12 cellular contexts compared by ENCODE assay signal in genomic region chr1:182229907-182230522, GRCh38.
DNase-seq lines count a peak whose midpoint lies in the region; ATAC-seq and TF ChIP-seq lines count a peak whose summit lies in the region.
"Had no signal": no experiment of that assay in that cellular context is flagged by ENCODE, and none has a peak within 500 bp of the region (broad histone marks: within the 10 kb centered on the region; RNA-seq: fewer than 3 reads in every experiment).

No MANE protein-coding gene starts in this region.

- H3K9me3 ChIP-seq in left ventricle myocardium inferior (replicated peaks) = no peaks in the 10 kb centered on the region
- H3K9me3 ChIP-seq: thoracic aorta had no signal

- H3K4me1 ChIP-seq in left ventricle myocardium inferior = peaks cover 22% of the 10 kb centered on the region

- DNase-seq in Right ventricle myocardium inferior (ENCODE audit: missing footprints) = no peak
- no peak for DNase-seq in left ventricle myocardium inferior
- DNase-seq in NCI-H524 (lab: John Stamatoyannopoulos, UW) = peak; percentile 84 to 89
- peak; percentile 70 for DNase-seq in fibroblast of peridontal ligament (ENCODE audit: extremely low read depth)
- no peak for DNase-seq in type B pancreatic cell (ENCODE audit: extremely low spot score, unreplicated experiment)
- DNase-seq in LoVo (ENCODE audit: low spot score) = no peak
- DNase-seq: activated CD4-positive, CD25-positive, alpha-beta regulatory T cell treated with anti-CD3 and anti-CD28 coated beads, Interleukin-2, amount 50 U/mL, for 72 hours; activated naive CD4-positive, alpha-beta T cell treated with anti-CD3 and anti-CD28 coated beads, Interleukin-2, amount 50 U/mL, for 16 hours; IMR-90 had no signal

- peaks cover 10% of the 10 kb centered on the region for H3K9me3 Mint-ChIP-seq in type B pancreatic cell

- ATAC-seq in Right ventricle myocardium inferior (peak; percentile 84), GM19324 (IDR thresholded peaks at IDR 0.05; ENCODE audit: low FRiP score, unreplicated experiment) (no peak), GM18505 (IDR thresholded peaks at IDR 0.05; ENCODE audit: unreplicated experiment) (no peak)

- H3K27me3 ChIP-seq in left ventricle myocardium inferior (ENCODE audit: low read depth) = no peaks in the 10 kb centered on the region

- intact Hi-C loops in Right ventricle myocardium inferior (cut with DNase I) = no loop called here
- intact Hi-C loops in left ventricle myocardium inferior (cut with micrococcal nuclease) = no loop called here

- TF ChIP-seq POLR2A in GM18505 (IDR thresholded peaks at IDR 0.05; ENCODE audit: borderline replicate concordance, extremely low read depth, insufficient read depth, insufficient read length) = no peak

- H3K4me1 Mint-ChIP-seq in type B pancreatic cell (ENCODE audit: unreplicated experiment) = peaks cover 29% of the 10 kb centered on the region

- no peak overlapping the region for H3K27ac ChIP-seq in left ventricle myocardium inferior (replicated peaks)
- H3K27ac ChIP-seq: thoracic aorta had no signal

- H3K4me3 Mint-ChIP-seq in type B pancreatic cell = no peak overlapping the region

- peak overlapping the region; percentile 59 for H3K27ac Mint-ChIP-seq in type B pancreatic cell

- no peaks in the 10 kb centered on the region for H3K36me3 ChIP-seq in left ventricle myocardium inferior
- H3K36me3 ChIP-seq: thoracic aorta had no signal

- no peak overlapping the region for H3K4me3 ChIP-seq in left ventricle myocardium inferior
- H3K4me3 ChIP-seq: thoracic aorta had no signal

- H3K27me3 Mint-ChIP-seq in type B pancreatic cell = no peaks in the 10 kb centered on the region

- no peak for TF ChIP-seq CTCF in left ventricle myocardium inferior (IDR thresholded peaks at IDR 0.05; ENCODE audit: borderline replicate concordance)
- TF ChIP-seq CTCF in type B pancreatic cell (conservative IDR thresholded peaks at IDR 0.05) = no peak

- peaks cover 3% of the 10 kb centered on the region for H3K36me3 Mint-ChIP-seq in type B pancreatic cell

Comparison
In these comparisons a context has a peak if more than half of its experiments do, and no peak if none do; other contexts are left out.
1. DNase-seq: peak in NCI-H524 (2 of 2) and fibroblast of peridontal ligament (single experiment); none in Right ventricle myocardium inferior (single experiment), left ventricle myocardium inferior (single experiment), type B pancreatic cell (single experiment) and LoVo (single experiment).